In genomic region chr9:13331320-13331719, GRCh38 we compare ENCODE assay signal across 20 cellular contexts. TPM values are rescaled to one million over a fixed set of nuclear protein-coding genes. Genes with fewer than 3 reads are reported as not detected.
DNase-seq lines count a peak whose midpoint lies in the region; TF ChIP-seq lines count a peak whose summit lies in the region.
"Had no signal": no experiment of that assay in that cellular context is flagged by ENCODE, and none has a peak within 500 bp of the region (broad histone marks: within the 10 kb centered on the region; RNA-seq: fewer than 3 reads in every experiment).

No MANE protein-coding gene starts in this region.

- no peak overlapping the region for H2AFZ ChIP-seq in smooth muscle cell (ENCODE audit: low read depth)
- no peak overlapping the region for H2AFZ ChIP-seq in hepatocyte

- peaks cover 20% of the 10 kb centered on the region for H3K4me1 Mint-ChIP-seq in endothelial cell (ENCODE audit: unreplicated experiment)
- no peaks in the 10 kb centered on the region for H3K4me1 Mint-ChIP-seq in CD4-positive, alpha-beta memory T cell
- H3K4me1 Mint-ChIP-seq: GM23338 had no signal

- CTCF ChIA-PET in CD4-positive, alpha-beta memory T cell (lab: Charles Lee; ENCODE audit: partially characterized antibody) = no interaction called here

- H3K9me3 Mint-ChIP-seq in endothelial cell (ENCODE audit: unreplicated experiment) = no peaks in the 10 kb centered on the region
- peaks cover 0 to 6% (median 2%) of the 10 kb centered on the region in 8 donors for H3K9me3 Mint-ChIP-seq in CD4-positive, alpha-beta memory T cell
- H3K9me3 Mint-ChIP-seq: GM23338, H9 had no signal

- 40% methylated on average over 3 of the region's 3 CpGs for WGBS in smooth muscle cell (ENCODE audit: low lambda C conversion rate)
- WGBS in hepatocyte (ENCODE audit: low lambda C conversion rate, missing lambda C conversion rate) = 93% methylated on average over 3 of the region's 3 CpGs

- no peak overlapping the region for H3K4me3 ChIP-seq in smooth muscle cell
- no peak overlapping the region for H3K4me3 ChIP-seq in hepatocyte
- no peak overlapping the region for H3K4me3 ChIP-seq in CD4-positive, alpha-beta memory T cell (ENCODE audit: low read length in 2 of 2)
- H3K4me3 ChIP-seq: A549, GM12878, GM23338 had no signal

- H4K20me1 ChIP-seq in smooth muscle cell (ENCODE audit: low read depth) (no peaks in the 10 kb centered on the region), hepatocyte (ENCODE audit: insufficient read depth, poor library complexity, severe bottlenecking) (no peaks in the 10 kb centered on the region)

- TF ChIP-seq CTCF in endothelial cell (IDR thresholded peaks at IDR 0.05; ENCODE audit: unreplicated experiment) = no peak
- no peak for TF ChIP-seq CTCF in smooth muscle cell (IDR thresholded peaks at IDR 0.05; ENCODE audit: borderline replicate concordance, insufficient read depth, poor library complexity, severe bottlenecking)
- TF ChIP-seq CTCF in hepatocyte (IDR thresholded peaks at IDR 0.05; ENCODE audit: poor library complexity) = no peak

- H3K9me3 ChIP-seq in smooth muscle cell (replicated peaks; ENCODE audit: low read depth) = no peaks in the 10 kb centered on the region
- no peaks in the 10 kb centered on the region for H3K9me3 ChIP-seq in hepatocyte (ENCODE audit: low read depth)
- H3K9me3 ChIP-seq in CD4-positive, alpha-beta memory T cell (ENCODE audit: control insufficient read depth in 1 of 2, low read length in 2 of 2) = peaks cover 0 to 3% of the 10 kb centered on the region in 2 donors
- H3K9me3 ChIP-seq: A549, Caco-2 had no signal

- no peaks in the 10 kb centered on the region for H3K27me3 ChIP-seq in smooth muscle cell (ENCODE audit: low read depth)
- H3K27me3 ChIP-seq in hepatocyte = no peaks in the 10 kb centered on the region
- no peaks in the 10 kb centered on the region for H3K27me3 ChIP-seq in CD4-positive, alpha-beta memory T cell (ENCODE audit: insufficient read depth, low read length)

- H3K36me3 Mint-ChIP-seq in endothelial cell (ENCODE audit: low read depth, unreplicated experiment) = no peaks in the 10 kb centered on the region
- no peaks in the 10 kb centered on the region for H3K36me3 Mint-ChIP-seq in CD4-positive, alpha-beta memory T cell
- H3K36me3 Mint-ChIP-seq: CD8-positive, alpha-beta T cell had no signal

- H3K4me1 ChIP-seq in smooth muscle cell (ENCODE audit: low read depth) = no peaks in the 10 kb centered on the region
- no peaks in the 10 kb centered on the region for H3K4me1 ChIP-seq in hepatocyte (ENCODE audit: insufficient read depth)
- no peaks in the 10 kb centered on the region for H3K4me1 ChIP-seq in CD4-positive, alpha-beta memory T cell (ENCODE audit: insufficient read depth, low read length)
- H3K4me1 ChIP-seq: A549, Caco-2 had no signal

- peak overlapping the region; percentile 61 for H3K27ac Mint-ChIP-seq in endothelial cell (ENCODE audit: unreplicated experiment)
- no peak overlapping the region for H3K27ac Mint-ChIP-seq in CD4-positive, alpha-beta memory T cell
- H3K27ac Mint-ChIP-seq: CD8-positive, alpha-beta T cell; GM23338 had no signal

- POLR2A ChIA-PET in CD4-positive, alpha-beta memory T cell (lab: Charles Lee; ENCODE audit: partially characterized antibody) = no interaction called here

- no peaks in the 10 kb centered on the region for H3F3A ChIP-seq in smooth muscle cell (ENCODE audit: low read depth)

- no peaks in the 10 kb centered on the region for H3K9me2 ChIP-seq in hepatocyte (replicated peaks; ENCODE audit: insufficient read depth)

- no peaks in the 10 kb centered on the region for H3K27me3 Mint-ChIP-seq in endothelial cell (ENCODE audit: unreplicated experiment)
- no peaks in the 10 kb centered on the region for H3K27me3 Mint-ChIP-seq in CD4-positive, alpha-beta memory T cell

- H3K4me3 Mint-ChIP-seq in endothelial cell (ENCODE audit: unreplicated experiment) = no peak overlapping the region
- no peak overlapping the region for H3K4me3 Mint-ChIP-seq in CD4-positive, alpha-beta memory T cell
- H3K4me3 Mint-ChIP-seq: CD8-positive, alpha-beta T cell; GM23338; H9 had no signal

- H3K36me3 ChIP-seq in smooth muscle cell (ENCODE audit: low read depth) = no peaks in the 10 kb centered on the region
- no peaks in the 10 kb centered on the region for H3K36me3 ChIP-seq in hepatocyte (replicated peaks; ENCODE audit: insufficient read depth, low read depth)
- H3K36me3 ChIP-seq in CD4-positive, alpha-beta memory T cell (ENCODE audit: insufficient read depth, low read length) = no peaks in the 10 kb centered on the region

- H3K9ac ChIP-seq in smooth muscle cell (ENCODE audit: low read depth) = no peak overlapping the region

- H3K79me2 ChIP-seq in smooth muscle cell (ENCODE audit: low read depth) = no peaks in the 10 kb centered on the region
- no peaks in the 10 kb centered on the region for H3K79me2 ChIP-seq in hepatocyte

- DNase-seq in Ammon's horn (ENCODE audit: low spot score) (peak; percentile 10), NCI-H226 (peak; percentile 62), endothelial cell (ENCODE audit: low spot score) (no peak), smooth muscle cell (lab: John Stamatoyannopoulos, UW; ENCODE audit: unreplicated experiment) (no peak), hepatocyte (ENCODE audit: low spot score) (no peak), germinal center (ENCODE audit: low spot score) (no peak)
- no peak for DNase-seq in CD4-positive, alpha-beta memory T cell
- DNase-seq: 8988T; ACHN; AML-193; Caco-2; CD8-positive, alpha-beta T cell; DMS153; DND-41; EL; GDM1; H9 had no signal

- H3K4me2 ChIP-seq in smooth muscle cell (peak overlapping the region; percentile 20), hepatocyte (no peak overlapping the region)
- H3K4me2 ChIP-seq: A549, GM23338 had no signal

- intact Hi-C loops in CD4-positive, alpha-beta memory T cell (cut with micrococcal nuclease) = no loop called here

- H3K27ac ChIP-seq in smooth muscle cell (ENCODE audit: low read depth) = peak overlapping the region; percentile 45
- H3K27ac ChIP-seq in hepatocyte = no peak overlapping the region
- no peak overlapping the region for H3K27ac ChIP-seq in CD4-positive, alpha-beta memory T cell (ENCODE audit: low read depth, low read length)
- H3K27ac ChIP-seq: A549 had no signal

RNA-seq across cellular contexts. Expression of gene MPDZ, which starts 51.8 kb away (rescaled TPM):
- 97.0 TPM for total RNA-seq in endothelial cell (ENCODE audit: unreplicated experiment)
- 48.6 and 69.5 TPM in 2 replicates for total RNA-seq in smooth muscle cell
- 16.2 and 19.2 TPM in 2 replicates for polyA plus RNA-seq in smooth muscle cell
- total RNA-seq in hepatocyte = 43.3 and 45.5 TPM in 2 replicates
- polyA plus RNA-seq in hepatocyte = 16.7 and 19.3 TPM in 2 replicates
- total RNA-seq in CD4-positive, alpha-beta memory T cell = not detected
- polyA plus RNA-seq in CD4-positive, alpha-beta memory T cell = not detected
- total RNA-seq: Caco-2; CD8-positive, alpha-beta T cell had no signal
- polyA plus RNA-seq: GM12878 had no signal

Comparison
In these comparisons a context has a peak if more than half of its experiments do, and no peak if none do; other contexts are left out.
1. DNase-seq: peak in Ammon's horn (single experiment) and NCI-H226 (single experiment); none in endothelial cell (single experiment), smooth muscle cell (single experiment), hepatocyte (single experiment), germinal center (single experiment) and CD4-positive, alpha-beta memory T cell (0 of 5).
2. RNA of gene MPDZ, which starts 51.8 kb away (total RNA-seq): 97.0 TPM in endothelial cell (single experiment), 48.6 to 69.5 TPM in smooth muscle cell and 43.3 to 45.5 TPM in hepatocyte; not detected in CD4-positive, alpha-beta memory T cell; every median in the first group is over 10 times any median in the second.